19 cellular contexts compared by ENCODE assay signal in the genomic region with DNA sequence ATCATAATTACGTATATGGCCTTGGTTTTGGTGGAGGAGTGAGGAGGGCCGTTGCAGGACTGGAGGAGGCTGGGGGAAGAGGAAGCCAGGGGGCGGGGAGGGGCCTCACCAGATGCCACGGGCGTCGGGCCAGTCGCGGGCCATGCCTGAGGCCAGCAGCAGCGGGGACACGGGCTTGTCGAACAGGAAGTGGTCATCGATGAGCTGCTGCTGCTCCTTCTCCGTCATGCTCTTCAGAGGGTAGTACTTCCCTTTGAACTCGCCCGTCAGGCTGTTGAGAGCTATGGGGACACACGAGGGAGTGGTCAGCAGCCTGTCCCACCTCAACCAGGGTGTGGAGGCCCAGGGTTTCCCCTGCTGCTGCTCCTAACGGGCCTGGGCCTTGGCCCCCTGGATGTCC. TPM values are rescaled to one million over a fixed set of nuclear protein-coding genes. Genes with fewer than 3 reads are reported as not detected.
DNase-seq lines count a peak whose midpoint lies in the region; ATAC-seq and TF ChIP-seq lines count a peak whose summit lies in the region.
"Had no signal": no experiment of that assay in that cellular context is flagged by ENCODE, and none has a peak within 500 bp of the region (broad histone marks: within the 10 kb centered on the region; RNA-seq: fewer than 3 reads in every experiment).

No MANE protein-coding gene starts in this region.

- H3K4me2 ChIP-seq in neural progenitor cell: no peak overlapping the region

- H3K27me3 Mint-ChIP-seq in neural progenitor cell (ENCODE audit: insufficient read depth, low read depth): peaks cover 5% of the 10 kb centered on the region

- no peak overlapping the region for H3K27ac ChIP-seq in neural progenitor cell
- H3K27ac ChIP-seq: C4-2B, thyroid gland had no signal

- H3K27me3 ChIP-seq in neural progenitor cell: peaks cover 38% of the 10 kb centered on the region
- H3K27me3 ChIP-seq: thyroid gland had no signal

- no peaks in the 10 kb centered on the region for H3K36me3 ChIP-seq in neural progenitor cell
- H3K36me3 ChIP-seq: thyroid gland had no signal

- H3K27ac Mint-ChIP-seq in neural progenitor cell: no peak overlapping the region
- H3K27ac Mint-ChIP-seq: natural killer cell treated with Interleukin-12 subunit alpha and Interleukin-12 subunit beta and Interleukin-15 and Interleukin-18, amount 100 ng/mL, for 72 hours had no signal

- H3K9me3 ChIP-seq in neural progenitor cell (ENCODE audit: low read depth): no peaks in the 10 kb centered on the region
- H3K9me3 ChIP-seq: thyroid gland had no signal

- H3K4me3 ChIP-seq in foreskin fibroblast (ENCODE audit: low read depth in 1 of 2, low read length in 2 of 2): no peak overlapping the region
- no peak overlapping the region for H3K4me3 ChIP-seq in neural progenitor cell
- H3K4me3 ChIP-seq: thyroid gland had no signal

- H3K9me3 Mint-ChIP-seq in neural progenitor cell: no peaks in the 10 kb centered on the region
- H3K9me3 Mint-ChIP-seq: natural killer cell treated with Interleukin-12 subunit alpha and Interleukin-12 subunit beta and Interleukin-15 and Interleukin-18, amount 100 ng/mL, for 72 hours had no signal

- no peaks in the 10 kb centered on the region for H3K4me1 ChIP-seq in neural progenitor cell
- H3K4me1 ChIP-seq: thyroid gland had no signal

- H2AFZ ChIP-seq in neural progenitor cell (replicated peaks): no peak overlapping the region

- no peaks in the 10 kb centered on the region for H4K20me1 ChIP-seq in neural progenitor cell (ENCODE audit: low read depth)

- TF ChIP-seq CTCF in foreskin fibroblast (IDR thresholded peaks at IDR 0.05; ENCODE audit: low read depth, low read length) (no peak), neural progenitor cell (IDR thresholded peaks at IDR 0.05) (no peak)

- no peaks in the 10 kb centered on the region for H3K4me1 Mint-ChIP-seq in neural progenitor cell

- peaks cover 5% of the 10 kb centered on the region for H3F3A ChIP-seq in neural progenitor cell (ENCODE audit: low read depth)

- ATAC-seq in HG03439 (IDR thresholded peaks at IDR 0.05; ENCODE audit: unreplicated experiment) (no peak), GM19395 (IDR thresholded peaks at IDR 0.05; ENCODE audit: unreplicated experiment) (no peak), HG03280 (IDR thresholded peaks at IDR 0.05; ENCODE audit: unreplicated experiment) (no peak)
- ATAC-seq: left colon had no signal

- peak; percentile 14 for DNase-seq in GDM1 (lab: John Stamatoyannopoulos, UW)
- peak; percentile 9 to 37 for DNase-seq in foreskin fibroblast
- no peak for DNase-seq in neural progenitor cell (ENCODE audit: low spot score)
- DNase-seq in amygdala (lab: John Stamatoyannopoulos, UW): no peak
- DNase-seq: activated CD4-positive, alpha-beta T cell treated with anti-CD3 and anti-CD28 coated beads, Interleukin-2, amount 50 U/mL, for 4 hours; amniotic stem cell; left colon; NCI-H446 treated with DMSO at 0.1 percent for 48 hours; RPMI8226; stimulated activated CD4-positive, alpha-beta T cell treated with anti-CD3 and anti-CD28 coated beads, Interleukin-2, amount 100 ng/mL, for 48 hours; thyroid gland had no signal

- peak overlapping the region; percentile 48 for H3K4me3 Mint-ChIP-seq in neural progenitor cell
- H3K4me3 Mint-ChIP-seq: natural killer cell treated with Interleukin-12 subunit alpha and Interleukin-12 subunit beta and Interleukin-15 and Interleukin-18, amount 100 ng/mL, for 72 hours had no signal

- H3K9ac ChIP-seq in neural progenitor cell: no peak overlapping the region

- no peaks in the 10 kb centered on the region for H3K36me3 Mint-ChIP-seq in neural progenitor cell
- H3K36me3 Mint-ChIP-seq: natural killer cell treated with Interleukin-12 subunit alpha and Interleukin-12 subunit beta and Interleukin-15 and Interleukin-18, amount 100 ng/mL, for 72 hours had no signal

- no peaks in the 10 kb centered on the region for H3K79me2 ChIP-seq in neural progenitor cell (ENCODE audit: low read depth)

TF ChIP-seq in PFSK-1, 5 proteins besides CTCF, POLR2A, EP300 and RAD21:
- peak; percentile 12 for TF ChIP-seq FOXP2 (optimal IDR thresholded peaks at IDR 0.05; ENCODE audit: borderline replicate concordance, extremely low read depth, extremely low read length, insufficient read depth)
- TF ChIP-seq TAF1 (IDR thresholded peaks at IDR 0.05; ENCODE audit: borderline replicate concordance, insufficient read depth, low read length): no peak
- no peak for TF ChIP-seq REST (IDR thresholded peaks at IDR 0.05; ENCODE audit: insufficient read depth in 1 of 2, low read depth in 2 of 2, low read length in 2 of 2)
- no peak for TF ChIP-seq POLR2AphosphoS5 (IDR thresholded peaks at IDR 0.05; ENCODE audit: low read depth, low read length)
- TF ChIP-seq SIN3A (IDR thresholded peaks at IDR 0.05; ENCODE audit: borderline replicate concordance, insufficient read depth, low read length): no peak

RNA-seq across cellular contexts. Expression of gene CKM, which starts 11.0 kb away (rescaled TPM):
- 0.44 TPM for polyA plus RNA-seq in PFSK-1 (2012; ENCODE audit: insufficient read length, low read depth)
- not detected in 2 replicates for total RNA-seq in neural progenitor cell (ENCODE audit: low replicate concordance)
- total RNA-seq: epithelial cell of proximal tubule, renal cortical epithelial cell had no signal

RNA-seq across cellular contexts. Expression of gene KLC3, which starts 28.9 kb away (rescaled TPM):
- polyA plus RNA-seq in PFSK-1 (2012; ENCODE audit: insufficient read length, low read depth): 0.23 TPM
- total RNA-seq in neural progenitor cell (ENCODE audit: low replicate concordance): 0.50 TPM in 1 of 2 replicates, not detected in the other
- total RNA-seq: left colon; natural killer cell treated with Interleukin-12 subunit alpha and Interleukin-12 subunit beta and Interleukin-15 and Interleukin-18, amount 100 ng/mL, for 72 hours had no signal

RNA-seq across cellular contexts. Expression of gene ERCC2, which starts 58.7 kb away (rescaled TPM):
- 56.2 TPM for polyA plus RNA-seq in PFSK-1 (2012; ENCODE audit: insufficient read length, low read depth)
- total RNA-seq in neural progenitor cell (ENCODE audit: low replicate concordance): 31.0 and 71.6 TPM in 2 replicates

Comparison
In these comparisons a context has a peak if more than half of its experiments do, and no peak if none do; other contexts are left out.
1. DNase-seq: peak in GDM1 (single experiment) and foreskin fibroblast (2 of 2); none in neural progenitor cell (single experiment) and amygdala (0 of 56).